21 cellular contexts compared by ENCODE assay signal in genomic region chr9:104322581-104322980, GRCh38.
DNase-seq lines count a peak whose midpoint lies in the region; ATAC-seq, FAIRE-seq and TF ChIP-seq lines count a peak whose summit lies in the region.
"Had no signal": no experiment of that assay in that cellular context is flagged by ENCODE, and none has a peak within 500 bp of the region (broad histone marks: within the 10 kb centered on the region; RNA-seq: fewer than 3 reads in every experiment).

No MANE protein-coding gene starts in this region.

- H3K4me1 ChIP-seq in mammary epithelial cell (ENCODE audit: insufficient read depth, low read length) = no peaks in the 10 kb centered on the region
- no peaks in the 10 kb centered on the region for H3K4me1 ChIP-seq in breast epithelium
- H3K4me1 ChIP-seq in keratinocyte (ENCODE audit: control insufficient read depth, extremely low read depth, insufficient read depth, low read length) = no peaks in the 10 kb centered on the region
- H3K4me1 ChIP-seq in mesenchymal stem cell (ENCODE audit: control insufficient read depth, insufficient read depth, low read depth, low read length) = no peaks in the 10 kb centered on the region
- H3K4me1 ChIP-seq: BLaER1 had no signal

- H3K9me3 ChIP-seq in mammary epithelial cell (replicated peaks; ENCODE audit: insufficient read depth, low read length) (no peaks in the 10 kb centered on the region), breast epithelium (no peaks in the 10 kb centered on the region), keratinocyte (ENCODE audit: control insufficient read depth, low read depth, low read length) (no peaks in the 10 kb centered on the region), mesenchymal stem cell (ENCODE audit: control insufficient read depth, low read length) (no peaks in the 10 kb centered on the region)
- H3K9me3 ChIP-seq: BLaER1 had no signal

- H3K79me1 ChIP-seq in mesenchymal stem cell (replicated peaks; ENCODE audit: low read length, poor library complexity, severe bottlenecking) = no peaks in the 10 kb centered on the region

- no peaks in the 10 kb centered on the region for H3K79me2 ChIP-seq in mammary epithelial cell (ENCODE audit: insufficient read depth, low read length)
- no peaks in the 10 kb centered on the region for H3K79me2 ChIP-seq in keratinocyte (ENCODE audit: control insufficient read depth, insufficient read depth, low read length)

- no peak overlapping the region for H3K23ac ChIP-seq in mesenchymal stem cell (ENCODE audit: low read length in 2 of 2)

- H3K4me3 ChIP-seq in mammary epithelial cell (replicated peaks in 1 of 3; ENCODE audit: insufficient read depth in 1 of 3, low read depth in 2 of 3, low read length in 3 of 3) (no peak overlapping the region), breast epithelium (no peak overlapping the region), keratinocyte (ENCODE audit: control insufficient read depth in 2 of 3, extremely low read depth in 1 of 3, insufficient read depth in 2 of 3, low read depth in 1 of 3, low read length in 3 of 3) (no peak overlapping the region), mesenchymal stem cell (ENCODE audit: insufficient read depth in 1 of 2, low read depth in 1 of 2, low read length in 2 of 2) (no peak overlapping the region)
- H3K4me3 ChIP-seq: BLaER1 had no signal

- 41% methylated on average over 3 of the region's 3 CpGs for WGBS in mammary epithelial cell (ENCODE audit: low coverage, missing lambda C conversion rate)
- WGBS in mesenchymal stem cell = 90% methylated on average over 3 of the region's 3 CpGs

- no peak overlapping the region for H3K4ac ChIP-seq in mesenchymal stem cell (ENCODE audit: low read depth in 1 of 2, low read length in 2 of 2)

- H3K27ac ChIP-seq in mammary epithelial cell (ENCODE audit: insufficient read depth, low read depth, low read length) (no peak overlapping the region), breast epithelium (no peak overlapping the region), keratinocyte (ENCODE audit: control insufficient read depth, insufficient read depth, low read length) (no peak overlapping the region), mesenchymal stem cell (ENCODE audit: low read length, poor library complexity, severe bottlenecking) (no peak overlapping the region)
- H3K27ac ChIP-seq: 22Rv1, BLaER1 had no signal

- BruUV-seq in mammary epithelial cell (replicated peaks; lab: Mats Ljungman, UMichigan) = no TSS peak

- ATAC-seq in GM18870 (IDR thresholded peaks at IDR 0.05; ENCODE audit: unreplicated experiment) = no peak
- ATAC-seq: HCT116 had no signal

- FAIRE-seq in keratinocyte (lab: Jason Lieb, UNC) = no peak
- FAIRE-seq: A204.1, GM12891, GM18507 had no signal

- no peak for TF ChIP-seq POLR2A in breast epithelium (IDR thresholded peaks at IDR 0.05)

- no peak overlapping the region for H4K91ac ChIP-seq in mesenchymal stem cell (ENCODE audit: low read length)

- H3K14ac ChIP-seq in mesenchymal stem cell (ENCODE audit: low read length in 2 of 2) = no peak overlapping the region

- no peak overlapping the region for H2BK12ac ChIP-seq in mesenchymal stem cell (ENCODE audit: low read length in 2 of 2)

- H3K4me2 ChIP-seq in mammary epithelial cell (ENCODE audit: insufficient read depth, low read depth, low read length) = no peak overlapping the region
- no peak overlapping the region for H3K4me2 ChIP-seq in keratinocyte (ENCODE audit: control insufficient read depth, extremely low read depth, insufficient read depth, low read depth, low read length)
- H3K4me2 ChIP-seq in mesenchymal stem cell (ENCODE audit: low read length, poor library complexity, severe bottlenecking) = no peak overlapping the region
- H3K4me2 ChIP-seq: BLaER1 had no signal

- CTCF ChIA-PET in mammary epithelial cell (lab: Charles Lee; ENCODE audit: low non-redundant PET) = no interaction called here

- no peaks in the 10 kb centered on the region for H3K27me3 ChIP-seq in mammary epithelial cell (ENCODE audit: insufficient read depth, low read length)
- no peaks in the 10 kb centered on the region for H3K27me3 ChIP-seq in breast epithelium
- H3K27me3 ChIP-seq in keratinocyte (ENCODE audit: control insufficient read depth, extremely low read depth, insufficient read depth, low read length) = no peaks in the 10 kb centered on the region
- no peaks in the 10 kb centered on the region for H3K27me3 ChIP-seq in mesenchymal stem cell (ENCODE audit: control insufficient read depth in 1 of 2, insufficient read depth in 1 of 2, low read length in 2 of 2)
- H3K27me3 ChIP-seq: BLaER1 had no signal

- H2BK15ac ChIP-seq in mesenchymal stem cell (ENCODE audit: low read depth, poor library complexity, severe bottlenecking) = no peak overlapping the region

- intact Hi-C loops in mammary epithelial cell (cut with micrococcal nuclease) (no loop called here), breast epithelium (cut with DNase I; ENCODE audit: low total_unique reads) (no loop called here)

- no peak overlapping the region for H3K9ac ChIP-seq in mammary epithelial cell (ENCODE audit: insufficient read depth, low read length)
- no peak overlapping the region for H3K9ac ChIP-seq in keratinocyte (ENCODE audit: control insufficient read depth, extremely low read depth, insufficient read depth, low read length)
- H3K9ac ChIP-seq in mesenchymal stem cell (ENCODE audit: low read length) = no peak overlapping the region
- H3K9ac ChIP-seq: BLaER1 had no signal

- no peak overlapping the region for H2BK120ac ChIP-seq in mesenchymal stem cell (ENCODE audit: low read depth, low read length)

- no peaks in the 10 kb centered on the region for H3K36me3 ChIP-seq in mammary epithelial cell (ENCODE audit: insufficient read depth, low read length)
- no peaks in the 10 kb centered on the region for H3K36me3 ChIP-seq in breast epithelium
- no peaks in the 10 kb centered on the region for H3K36me3 ChIP-seq in keratinocyte (ENCODE audit: control insufficient read depth in 2 of 2, extremely low read depth in 1 of 2, insufficient read depth in 2 of 2, low read length in 2 of 2)
- no peaks in the 10 kb centered on the region for H3K36me3 ChIP-seq in mesenchymal stem cell (ENCODE audit: control insufficient read depth in 1 of 2, insufficient read depth in 2 of 2, low read depth in 1 of 2, low read length in 2 of 2)
- H3K36me3 ChIP-seq: BLaER1 had no signal

- dilution Hi-C loops in mammary epithelial cell (cut with HindIII; ENCODE audit: low sequenced_read_pairs) = no loop called here
- dilution Hi-C loops in keratinocyte (cut with MboI; ENCODE audit: extremely low pct_ligation_motif_present, low sequenced_read_pairs) = no loop called here

- no peak overlapping the region for H2BK5ac ChIP-seq in mesenchymal stem cell (ENCODE audit: low read depth, low read length, poor library complexity, severe bottlenecking)

- H4K20me1 ChIP-seq in mammary epithelial cell (ENCODE audit: insufficient read depth, low read length) (no peaks in the 10 kb centered on the region), keratinocyte (ENCODE audit: control insufficient read depth, extremely low read depth, insufficient read depth, low read length) (no peaks in the 10 kb centered on the region)
- H4K20me1 ChIP-seq: BLaER1 had no signal

- peak overlapping the region; percentile 61 for H2AFZ ChIP-seq in mammary epithelial cell (ENCODE audit: low read depth, low read length)
- H2AFZ ChIP-seq in keratinocyte (ENCODE audit: control insufficient read depth, low read length) = peak overlapping the region; percentile 75
- H2AFZ ChIP-seq in mesenchymal stem cell (ENCODE audit: low read depth, low read length) = no peak overlapping the region

- no peak overlapping the region for H2AK5ac ChIP-seq in mesenchymal stem cell (ENCODE audit: low read length, severe bottlenecking)

- H3K18ac ChIP-seq in mesenchymal stem cell (ENCODE audit: low read depth in 1 of 2, low read length in 2 of 2) = no peak overlapping the region

- in situ Hi-C loops in mammary epithelial cell (cut with MboI; ENCODE audit: low sequenced_read_pairs in 2 of 2) = no loop called here

- no peaks in the 10 kb centered on the region for H3K9me1 ChIP-seq in keratinocyte (ENCODE audit: control insufficient read depth, extremely low read depth, insufficient read depth, low read length)

- no peak for TF ChIP-seq CTCF in mammary epithelial cell (conservative IDR thresholded peaks at IDR 0.05 in 1 of 2, IDR thresholded peaks at IDR 0.05 in 1 of 2; ENCODE audit: extremely low read depth in 1 of 2, insufficient read depth in 1 of 2, low read depth in 1 of 2, low read length in 2 of 2)
- no peak for TF ChIP-seq CTCF in breast epithelium (IDR thresholded peaks at IDR 0.05)
- no peak for TF ChIP-seq CTCF in keratinocyte (optimal IDR thresholded peaks at IDR 0.05 in 1 of 3, IDR thresholded peaks at IDR 0.05 in 1 of 3, conservative IDR thresholded peaks at IDR 0.05 in 1 of 3; ENCODE audit: extremely low read depth in 1 of 3, insufficient read depth in 2 of 3, low read length in 3 of 3)

- DNase-seq in mammary epithelial cell (no peak), breast epithelium (ENCODE audit: low spot score in 2 of 2) (no peak), keratinocyte (ENCODE audit: low read depth, low spot score) (no peak), pons (ENCODE audit: low spot score) (peak; percentile 15), mesenchymal stem cell (no peak), cerebellar cortex (ENCODE audit: low spot score) (no peak), NCI-H748 (lab: John Stamatoyannopoulos, UW; ENCODE audit: unreplicated experiment) (no peak)
- DNase-seq: Calu3; CD4-positive, alpha-beta memory T cell; COR-L47; DMS53; DMS79 treated with DMSO at 0.1 percent for 48 hours; GF-D8; H9 had no signal

- no peak overlapping the region for H4K8ac ChIP-seq in mesenchymal stem cell (ENCODE audit: low read length)
